ENCODE assay signal across 11 cellular contexts in the genomic region with DNA sequence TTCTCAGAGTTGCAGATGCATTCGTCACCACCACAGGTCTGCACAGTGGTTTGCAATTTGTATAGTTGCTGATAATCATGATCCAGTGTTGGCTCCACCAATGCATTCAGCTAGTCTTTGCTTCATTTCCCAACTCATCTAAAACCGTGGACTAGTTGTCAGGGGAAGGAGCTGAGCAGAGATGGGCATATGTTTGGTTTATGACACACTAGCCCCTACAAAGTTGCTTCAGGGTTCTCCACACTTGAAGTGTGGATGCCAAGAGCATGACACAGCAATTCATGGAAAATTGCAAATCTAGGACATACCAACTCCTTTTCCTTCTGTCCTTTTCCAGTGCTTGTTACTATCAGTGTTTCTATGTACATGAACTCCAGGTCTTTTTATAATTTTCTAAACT.
"Had no signal": no experiment of that assay in that cellular context is flagged by ENCODE, and none has a peak within 500 bp of the region (broad histone marks: within the 10 kb centered on the region; RNA-seq: fewer than 3 reads in every experiment).

No MANE protein-coding gene starts in this region.

- FAIRE-seq: frontal cortex had no signal

- DNase-seq: activated naive CD8-positive, alpha-beta T cell treated with anti-CD3 and anti-CD28 coated beads, Interleukin-2, amount 10 ng/mL, durations not matched to agents 7 days and 5 days; activated T-cell treated with anti-CD3 and anti-CD28 coated beads, Interleukin-2, amount 50 U/mL, for 48 hours; esophagus squamous epithelium; lower lobe of right lung; midbrain; naive B cell; stimulated activated CD4-positive, alpha-beta T cell treated with anti-CD3 and anti-CD28 coated beads, Interleukin-4, amount 100 ng/mL, for 4 hours; stimulated activated naive CD8-positive, alpha-beta T cell treated with anti-CD3 and anti-CD28 coated beads, Interleukin-15, amount 100 ng/mL, for 72 hours; uterus had no signal

- H3K36me3 ChIP-seq: esophagus squamous epithelium, lower lobe of right lung, uterus had no signal

- H3K4me3 ChIP-seq: esophagus squamous epithelium, lower lobe of right lung, skin epidermis, uterus had no signal

- H3K27me3 ChIP-seq: esophagus squamous epithelium, uterus had no signal
